13 cellular contexts compared by ENCODE assay signal in genomic region chr6:109892451-109893435, GRCh38.
DNase-seq lines count a peak whose midpoint lies in the region; ATAC-seq lines count a peak whose summit lies in the region.
"Had no signal": no experiment of that assay in that cellular context is flagged by ENCODE, and none has a peak within 500 bp of the region (broad histone marks: within the 10 kb centered on the region; RNA-seq: fewer than 3 reads in every experiment).

No MANE protein-coding gene starts in this region.

- peak overlapping the region; percentile 44 for H3K9ac ChIP-seq in adipocyte (ENCODE audit: low read length)
- H3K9ac ChIP-seq: GM23248 had no signal

- intact Hi-C loops in left colon (cut with DNase I, micrococcal nuclease): no loop called here
- intact Hi-C loops in head of caudate nucleus (cut with DNase I): no loop called here

- H3K9me3 ChIP-seq in adipocyte (ENCODE audit: control insufficient read depth, low read length): no peaks in the 10 kb centered on the region
- H3K9me3 ChIP-seq: ascending aorta, gastrocnemius medialis, Peyer's patch had no signal

- H3K27me3 ChIP-seq in adipocyte (replicated peaks; ENCODE audit: control insufficient read depth, insufficient read depth, low read length): no peaks in the 10 kb centered on the region
- H3K27me3 ChIP-seq: ascending aorta, gastrocnemius medialis, Peyer's patch had no signal

- no peaks in the 10 kb centered on the region for H3K36me3 ChIP-seq in adipocyte (ENCODE audit: control insufficient read depth, insufficient read depth, low read length, severe bottlenecking)
- H3K36me3 ChIP-seq: ascending aorta, gastrocnemius medialis, Peyer's patch had no signal

- H3K4me1 ChIP-seq in adipocyte (ENCODE audit: control insufficient read depth, insufficient read depth, low read length): peaks cover 21% of the 10 kb centered on the region
- H3K4me1 ChIP-seq: gastrocnemius medialis had no signal

- peak; percentile 49 for DNase-seq in SIG-M5 treated with dmso at 0.1 percent for 504 hours (lab: John Stamatoyannopoulos, UW; ENCODE audit: unreplicated experiment)
- no peak for DNase-seq in SIG-M5 (lab: John Stamatoyannopoulos, UW)
- DNase-seq in adipocyte (ENCODE audit: low read depth): no peak
- peak; percentile 37 to 41 for DNase-seq in left colon
- DNase-seq in head of caudate nucleus: no peak
- no peak for DNase-seq in NCI-H2227 treated with DMSO at 0.1 percent for 48 hours (lab: John Stamatoyannopoulos, UW)
- no peak for DNase-seq in hypothalamus (lab: John Stamatoyannopoulos, UW)
- DNase-seq: activated CD4-positive, alpha-beta T cell treated with anti-CD3 and anti-CD28 coated beads, Interleukin-2, amount 50 U/mL, for 1 hour; GM23248; Peyer's patch had no signal

- no peak overlapping the region for H3K4me3 ChIP-seq in adipocyte (ENCODE audit: low read length)
- H3K4me3 ChIP-seq: ascending aorta, gastrocnemius medialis, GM23248 had no signal

- ATAC-seq in left colon: peak; percentile 89
- no peak for ATAC-seq in HG03135 (IDR thresholded peaks at IDR 0.05; ENCODE audit: unreplicated experiment)

Comparison
In these comparisons a context has a peak if more than half of its experiments do, and no peak if none do; other contexts are left out.
1. DNase-seq: peak in SIG-M5 treated with dmso at 0.1 percent for 504 hours (single experiment) and left colon (2 of 2); none in SIG-M5 (single experiment), adipocyte (single experiment), head of caudate nucleus (0 of 42), NCI-H2227 treated with DMSO at 0.1 percent for 48 hours (single experiment) and hypothalamus (0 of 51).